18 cellular contexts compared by ENCODE assay signal in the genomic region with DNA sequence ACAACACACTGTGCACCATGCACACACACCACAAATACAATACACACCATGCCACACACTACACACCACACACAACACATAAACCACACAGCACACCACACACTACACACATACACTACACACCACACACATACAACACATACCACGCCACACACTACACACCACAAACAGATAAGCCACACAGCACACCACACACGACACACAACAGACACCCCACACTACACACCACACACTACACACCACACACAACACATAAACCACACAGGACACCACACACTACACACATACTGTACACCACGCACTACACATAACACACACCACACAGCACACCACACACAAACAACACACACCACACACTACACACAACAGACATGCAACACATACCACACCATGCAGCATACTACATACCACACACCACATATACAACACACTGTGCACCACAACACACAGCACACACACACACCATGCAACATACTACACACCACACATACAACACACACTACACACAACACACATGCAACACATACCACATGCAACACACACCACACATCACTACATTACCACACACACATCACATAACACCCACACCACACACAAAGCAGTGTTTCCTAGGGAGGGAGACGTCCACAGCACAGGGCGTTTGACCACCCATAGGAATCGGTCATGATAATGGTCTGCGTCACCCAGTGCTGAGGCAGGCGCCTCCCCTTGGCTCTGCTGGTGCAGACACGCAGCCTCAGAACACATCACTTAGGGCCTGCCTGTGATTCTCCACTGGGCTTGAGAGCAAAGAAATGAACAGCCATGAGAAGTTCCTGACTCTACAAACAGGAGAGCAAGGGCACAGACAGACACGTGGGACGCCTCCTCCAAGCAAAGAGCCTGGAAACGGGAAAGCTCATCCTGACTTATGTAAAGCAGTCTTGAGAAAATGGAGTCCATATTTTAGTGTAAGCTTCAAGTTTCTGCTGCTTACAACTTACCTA.
DNase-seq lines count a peak whose midpoint lies in the region; TF ChIP-seq lines count a peak whose summit lies in the region.
"Had no signal": no experiment of that assay in that cellular context is flagged by ENCODE, and none has a peak within 500 bp of the region (broad histone marks: within the 10 kb centered on the region; RNA-seq: fewer than 3 reads in every experiment).

No MANE protein-coding gene starts in this region.

- H3K27me3 Mint-ChIP-seq in endodermal cell (ENCODE audit: insufficient read depth) (no peaks in the 10 kb centered on the region), neural progenitor cell (ENCODE audit: insufficient read depth, low read depth) (peaks cover 2% of the 10 kb centered on the region)
- H3K27me3 Mint-ChIP-seq: CD8-positive, alpha-beta memory T cell had no signal

- no peaks in the 10 kb centered on the region for H3K36me3 ChIP-seq in endodermal cell (ENCODE audit: control insufficient read depth, insufficient read depth, low read length)
- H3K36me3 ChIP-seq in osteoblast (ENCODE audit: insufficient read depth, low read length) = no peaks in the 10 kb centered on the region
- H3K36me3 ChIP-seq in PC-9 (ENCODE audit: low read depth) = no peaks in the 10 kb centered on the region
- no peaks in the 10 kb centered on the region for H3K36me3 ChIP-seq in neural progenitor cell

- no peaks in the 10 kb centered on the region for H3K79me2 ChIP-seq in osteoblast (ENCODE audit: insufficient read depth, low read length)
- H3K79me2 ChIP-seq in PC-9 (ENCODE audit: low read depth) = no peaks in the 10 kb centered on the region
- no peaks in the 10 kb centered on the region for H3K79me2 ChIP-seq in neural progenitor cell (ENCODE audit: low read depth)

- no peak overlapping the region for H3K4me2 ChIP-seq in osteoblast (ENCODE audit: insufficient read depth, low read length)
- H3K4me2 ChIP-seq in PC-9 = no peak overlapping the region
- no peak overlapping the region for H3K4me2 ChIP-seq in neural progenitor cell
- H3K4me2 ChIP-seq: BLaER1 had no signal

- peaks cover 80% of the 10 kb centered on the region for H3K9me3 ChIP-seq in endodermal cell (ENCODE audit: control insufficient read depth, low read length)
- H3K9me3 ChIP-seq in osteoblast (ENCODE audit: low read depth, low read length) = peaks cover 11% of the 10 kb centered on the region
- peaks cover 6% of the 10 kb centered on the region; the same call in 1 of the 2 replicates for H3K9me3 ChIP-seq in PC-9 (ENCODE audit: insufficient read depth, low read depth)
- H3K9me3 ChIP-seq in neural progenitor cell (ENCODE audit: low read depth) = no peaks in the 10 kb centered on the region

- peaks cover 13% of the 10 kb centered on the region for H3K9me3 Mint-ChIP-seq in endodermal cell
- peaks cover 12% of the 10 kb centered on the region for H3K9me3 Mint-ChIP-seq in neural progenitor cell

- H3K27ac ChIP-seq in endodermal cell (ENCODE audit: low read depth, low read length) (no peak overlapping the region), osteoblast (ENCODE audit: low read depth, low read length) (no peak overlapping the region), PC-9 (no peak overlapping the region), neural progenitor cell (no peak overlapping the region)
- H3K27ac ChIP-seq: BLaER1, SK-N-MC had no signal

- no TSS peak for BruUV-seq in PC-9 (replicated peaks; lab: Mats Ljungman, UMichigan)

- H3K9ac ChIP-seq in endodermal cell (ENCODE audit: extremely low read depth, low read length, poor library complexity, severe bottlenecking) = no peak overlapping the region
- no peak overlapping the region for H3K9ac ChIP-seq in neural progenitor cell
- H3K9ac ChIP-seq: BLaER1 had no signal

- H4K20me1 ChIP-seq in osteoblast (ENCODE audit: insufficient read depth, low read length) (no peaks in the 10 kb centered on the region), PC-9 (ENCODE audit: insufficient read depth) (no peaks in the 10 kb centered on the region), neural progenitor cell (ENCODE audit: low read depth) (no peaks in the 10 kb centered on the region)
- H4K20me1 ChIP-seq: BLaER1 had no signal

- H3F3A ChIP-seq in PC-9 (ENCODE audit: insufficient read depth, low read depth) (no peaks in the 10 kb centered on the region), neural progenitor cell (ENCODE audit: low read depth) (no peaks in the 10 kb centered on the region)

- H3K9me2 ChIP-seq in PC-9 (ENCODE audit: insufficient read depth) = no peaks in the 10 kb centered on the region

- intact Hi-C loops in PC-9 (cut with micrococcal nuclease; ENCODE audit: unreplicated experiment) = no loop called here

- WGBS in endodermal cell (ENCODE audit: insufficient coverage in 1 of 2, insufficient read length in 1 of 2), 2 experiments = 80 to 86% methylated on average over 8 to 12 of the region's 12 CpGs

- peak; percentile 1 for DNase-seq in activated effector memory CD4-positive, alpha-beta T cell treated with anti-CD3 and anti-CD28 coated beads, Interleukin-2, amount 50 U/mL, for 16 hours
- DNase-seq in activated effector memory CD4-positive, alpha-beta T cell treated with Interleukin-2 at 50 U/mL for 16 hours = no peak
- DNase-seq in endodermal cell (no peak), osteoblast (ENCODE audit: insufficient read length, low spot score, missing footprints) (peak; percentile 51), PC-9 (no peak), kidney tubule cell (ENCODE audit: low spot score) (no peak), neural progenitor cell (ENCODE audit: low spot score) (no peak)
- DNase-seq in activated naive CD4-positive, alpha-beta T cell treated with anti-CD3 and anti-CD28 coated beads, Interleukin-2, amount 50 U/mL, for 16 hours = no peak
- DNase-seq: 8988T, DND-41, GDM1, GOT3, NCI-H1436 treated with DMSO at 0.1 percent for 48 hours, NCI-H345, PC-3 had no signal

- H3K27ac Mint-ChIP-seq in endodermal cell (no peak overlapping the region), neural progenitor cell (no peak overlapping the region)
- H3K27ac Mint-ChIP-seq: CD8-positive, alpha-beta memory T cell had no signal

- CTCF ChIA-PET in PC-9 (lab: Charles Lee) = no interaction called here

- POLR2A ChIA-PET in PC-9 (lab: Charles Lee; ENCODE audit: unreplicated experiment) = no interaction called here

- H3K4me3 Mint-ChIP-seq in endodermal cell = no peak overlapping the region
- no peak overlapping the region for H3K4me3 Mint-ChIP-seq in neural progenitor cell
- H3K4me3 Mint-ChIP-seq: CD8-positive, alpha-beta memory T cell had no signal

- no peak overlapping the region for H2AFZ ChIP-seq in osteoblast (ENCODE audit: low read length)
- no peak overlapping the region for H2AFZ ChIP-seq in PC-9
- no peak overlapping the region for H2AFZ ChIP-seq in neural progenitor cell (replicated peaks)

- TF ChIP-seq CTCF in endodermal cell (conservative IDR thresholded peaks at IDR 0.05) (no peak), osteoblast (IDR thresholded peaks at IDR 0.05; ENCODE audit: extremely low read depth, low read depth, low read length) (no peak), PC-9 (conservative IDR thresholded peaks at IDR 0.05) (no peak), neural progenitor cell (IDR thresholded peaks at IDR 0.05) (no peak)

- H3K36me3 Mint-ChIP-seq in endodermal cell (ENCODE audit: low read depth) (no peaks in the 10 kb centered on the region), neural progenitor cell (peaks cover 3% of the 10 kb centered on the region)
- H3K36me3 Mint-ChIP-seq: CD8-positive, alpha-beta memory T cell had no signal

- H3K27me3 ChIP-seq in endodermal cell (ENCODE audit: control insufficient read depth, insufficient read depth, low read length, poor library complexity, severe bottlenecking) = no peaks in the 10 kb centered on the region
- H3K27me3 ChIP-seq in osteoblast (ENCODE audit: insufficient read depth, low read length) = no peaks in the 10 kb centered on the region
- H3K27me3 ChIP-seq in PC-9 (ENCODE audit: insufficient read depth, low read depth) = peaks cover 40% of the 10 kb centered on the region
- no peaks in the 10 kb centered on the region for H3K27me3 ChIP-seq in neural progenitor cell
- H3K27me3 ChIP-seq: BLaER1 had no signal

- H3K4me3 ChIP-seq in endodermal cell (ENCODE audit: low read length) = peak overlapping the region; percentile 71
- H3K4me3 ChIP-seq in osteoblast (ENCODE audit: insufficient read depth, low read length) = no peak overlapping the region
- no peak overlapping the region for H3K4me3 ChIP-seq in PC-9
- no peak overlapping the region for H3K4me3 ChIP-seq in neural progenitor cell
- H3K4me3 ChIP-seq: BLaER1, SK-N-MC had no signal

- H3K4me1 Mint-ChIP-seq in endodermal cell (no peaks in the 10 kb centered on the region), neural progenitor cell (no peaks in the 10 kb centered on the region)
- H3K4me1 Mint-ChIP-seq: CD8-positive, alpha-beta memory T cell had no signal

- H3K4me1 ChIP-seq in endodermal cell (ENCODE audit: control insufficient read depth, insufficient read depth, low read length) (no peaks in the 10 kb centered on the region), osteoblast (ENCODE audit: insufficient read depth, low read length) (no peaks in the 10 kb centered on the region), PC-9 (replicated peaks; ENCODE audit: insufficient read depth) (no peaks in the 10 kb centered on the region), neural progenitor cell (no peaks in the 10 kb centered on the region)
- H3K4me1 ChIP-seq: BLaER1 had no signal

Comparison
In these comparisons a context has a peak if more than half of its experiments do, and no peak if none do; other contexts are left out.
1. DNase-seq: peak in activated effector memory CD4-positive, alpha-beta T cell treated with anti-CD3 and anti-CD28 coated beads, Interleukin-2, amount 50 U/mL, for 16 hours (single experiment) and osteoblast (single experiment); none in activated effector memory CD4-positive, alpha-beta T cell treated with Interleukin-2 at 50 U/mL for 16 hours (single experiment), endodermal cell (single experiment), PC-9 (0 of 2), activated naive CD4-positive, alpha-beta T cell treated with anti-CD3 and anti-CD28 coated beads, Interleukin-2, amount 50 U/mL, for 16 hours (single experiment), kidney tubule cell (single experiment) and neural progenitor cell (single experiment).